ENCODE assay signal across 13 cellular contexts in the genomic region with DNA sequence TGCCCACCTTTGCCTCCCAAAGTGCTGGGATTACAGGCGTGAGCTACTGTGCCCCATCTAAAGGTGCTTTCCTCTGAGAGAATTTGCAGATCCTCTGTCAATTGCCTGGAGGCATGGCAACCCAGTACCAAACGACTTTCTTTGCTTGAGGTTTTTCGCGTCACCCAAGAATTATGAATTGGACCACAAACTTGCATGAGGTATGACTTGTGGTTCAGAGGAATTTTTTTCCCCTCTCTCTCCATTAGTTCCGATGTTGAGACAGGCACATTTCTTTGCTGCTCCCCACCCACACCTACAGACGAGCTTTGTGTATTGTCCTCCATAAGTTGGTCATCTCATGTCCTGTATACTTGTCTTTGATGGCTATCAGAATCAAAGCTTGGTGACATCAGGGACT. TPM values are rescaled to one million over a fixed set of nuclear protein-coding genes. Genes with fewer than 3 reads are reported as not detected.
DNase-seq lines count a peak whose midpoint lies in the region; TF ChIP-seq lines count a peak whose summit lies in the region.
"Had no signal": no experiment of that assay in that cellular context is flagged by ENCODE, and none has a peak within 500 bp of the region (broad histone marks: within the 10 kb centered on the region; RNA-seq: fewer than 3 reads in every experiment).

No MANE protein-coding gene starts in this region.

- H3K4me3 ChIP-seq in brain microvascular endothelial cell (ENCODE audit: low read depth, low read length): no peak overlapping the region
- H3K4me3 ChIP-seq in osteoblast (ENCODE audit: insufficient read depth, low read length): no peak overlapping the region

- no peaks in the 10 kb centered on the region for H4K20me1 ChIP-seq in osteoblast (ENCODE audit: insufficient read depth, low read length)

- H3K79me2 ChIP-seq in osteoblast (ENCODE audit: insufficient read depth, low read length): no peaks in the 10 kb centered on the region

- H3K27me3 ChIP-seq in brain microvascular endothelial cell (replicated peaks) (no peaks in the 10 kb centered on the region), osteoblast (ENCODE audit: insufficient read depth, low read length) (no peaks in the 10 kb centered on the region)

- in situ Hi-C loops in brain microvascular endothelial cell (cut with HindIII; ENCODE audit: low pct_ligation_motif_present, low sequenced_read_pairs): no loop called here

- H3K4me1 ChIP-seq in osteoblast (ENCODE audit: insufficient read depth, low read length): peaks cover 5% of the 10 kb centered on the region

- TF ChIP-seq CTCF in brain microvascular endothelial cell (IDR thresholded peaks at IDR 0.05; ENCODE audit: low read depth, low read length, missing control alignments) (no peak), osteoblast (IDR thresholded peaks at IDR 0.05; ENCODE audit: extremely low read depth, low read depth, low read length) (no peak)

- no peaks in the 10 kb centered on the region for H3K36me3 ChIP-seq in brain microvascular endothelial cell (replicated peaks)
- no peaks in the 10 kb centered on the region for H3K36me3 ChIP-seq in osteoblast (ENCODE audit: insufficient read depth, low read length)

- peaks cover 3% of the 10 kb centered on the region for H3K9me3 ChIP-seq in osteoblast (ENCODE audit: low read depth, low read length)

- DNase-seq in GM04504 (ENCODE audit: low read depth): peak; percentile 23
- peak; percentile 31 for DNase-seq in MV-4-11 (lab: John Stamatoyannopoulos, UW)
- DNase-seq in brain microvascular endothelial cell: peak; percentile 81
- peak; percentile 81 for DNase-seq in osteoblast (ENCODE audit: insufficient read length, low spot score, missing footprints)
- no peak for DNase-seq in RKO (ENCODE audit: low spot score)
- no peak for DNase-seq in COR-L47 (lab: John Stamatoyannopoulos, UW)
- no peak for DNase-seq in NCI-H524 (lab: John Stamatoyannopoulos, UW)
- no peak for DNase-seq in activated T-cell treated with anti-CD3 and anti-CD28 coated beads, Interleukin-2, amount 50 U/mL, for 48 hours
- DNase-seq: activated CD4-positive, alpha-beta memory T cell treated with anti-CD3 and anti-CD28 coated beads, Interleukin-2, amount 10 ng/mL, durations not matched to agents 7 days and 5 days; islet precursor cell; Karpas-422; NCI-H2171; retina had no signal

- peak overlapping the region; percentile 23 for H2AFZ ChIP-seq in osteoblast (ENCODE audit: low read length)

- peak overlapping the region; percentile 56 for H3K4me2 ChIP-seq in osteoblast (ENCODE audit: insufficient read depth, low read length)

- H3K27ac ChIP-seq in brain microvascular endothelial cell: no peak overlapping the region
- H3K27ac ChIP-seq in osteoblast (ENCODE audit: low read depth, low read length): no peak overlapping the region

RNA-seq across cellular contexts. Expression of a gene that starts 11.8 kb away (rescaled TPM):
- total RNA-seq in osteoblast: 36.2 and 40.5 TPM in 2 replicates

Comparison
In these comparisons a context has a peak if more than half of its experiments do, and no peak if none do; other contexts are left out.
1. DNase-seq: peak in GM04504 (single experiment), MV-4-11 (single experiment), brain microvascular endothelial cell (single experiment) and osteoblast (single experiment); none in RKO (single experiment), COR-L47 (single experiment), NCI-H524 (0 of 2) and activated T-cell treated with anti-CD3 and anti-CD28 coated beads, Interleukin-2, amount 50 U/mL, for 48 hours (0 of 2).